Comparison of ENCODE assay signal across 6 cellular contexts in the genomic region with DNA sequence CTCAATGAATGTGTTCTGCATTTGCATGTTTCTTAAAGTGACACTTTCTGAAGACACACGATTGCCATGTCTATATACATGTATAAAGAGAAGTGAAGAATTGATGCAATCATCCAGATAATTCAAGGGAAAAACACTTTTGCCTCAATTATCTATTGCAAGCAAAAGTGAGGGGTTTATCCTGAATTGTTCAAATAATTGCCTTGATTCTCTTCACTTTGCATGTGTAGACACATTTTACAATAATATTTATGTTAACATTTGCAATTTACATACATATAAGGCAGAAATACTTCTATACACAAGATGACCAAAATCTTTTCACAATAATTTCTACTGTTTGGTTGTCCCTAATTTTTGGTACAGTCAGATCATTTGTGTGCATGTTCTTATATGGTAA.
"Had no signal": no experiment of that assay in that cellular context is flagged by ENCODE, and none has a peak within 500 bp of the region (broad histone marks: within the 10 kb centered on the region; RNA-seq: fewer than 3 reads in every experiment).

No MANE protein-coding gene starts in this region.

- H3K9me3 Mint-ChIP-seq: IgD-negative memory B cell had no signal

- H3K4me3 Mint-ChIP-seq: HFFc6, IgD-negative memory B cell had no signal

- DNase-seq: GM23248, GOT3, H7, HFFc6, KBM-7 had no signal

- H3K36me3 Mint-ChIP-seq: IgD-negative memory B cell had no signal

- H3K27ac Mint-ChIP-seq: HFFc6, IgD-negative memory B cell had no signal
